Comparison of ENCODE assay signal across 17 cellular contexts in genomic region chr12:120885521-120885920, GRCh38.
"Had no signal": no experiment of that assay in that cellular context is flagged by ENCODE, and none has a peak within 500 bp of the region (broad histone marks: within the 10 kb centered on the region; RNA-seq: fewer than 3 reads in every experiment).

No MANE protein-coding gene starts in this region.

- H3K36me3 ChIP-seq: breast epithelium, lower lobe of right lung, neutrophil, thyroid gland, uterus had no signal

- H3K4me3 ChIP-seq: breast epithelium, lower lobe of right lung, thyroid gland, uterus had no signal

- H3K4me3 Mint-ChIP-seq: activated naive CD4-positive, alpha-beta T cell treated with anti-CD3 and anti-CD28 coated beads for 36 hours had no signal

- H3K9me3 ChIP-seq: breast epithelium, lower lobe of right lung, neutrophil, thyroid gland, uterus had no signal

- H3K27ac ChIP-seq: breast epithelium, lower lobe of right lung, neutrophil, thyroid gland, uterus had no signal

- H3K4me1 ChIP-seq: breast epithelium, uterus had no signal

- DNase-seq: activated CD4-positive, alpha-beta T cell treated with anti-CD3 and anti-CD28 coated beads, Interleukin-2, amount 50 U/mL, for 4 hours; activated CD4-positive, CD25-positive, alpha-beta regulatory T cell treated with anti-CD3 and anti-CD28 coated beads, Interleukin-2, amount 50 U/mL, for 72 hours; activated naive CD4-positive, alpha-beta T cell treated with anti-CD3 and anti-CD28 coated beads for 36 hours; aorta; dermis blood vessel endothelial cell; hippocampal formation; kidney glomerular epithelial cell; lower lobe of right lung; midbrain; posterior cingulate gyrus; stimulated activated CD4-positive, alpha-beta T cell treated with anti-CD3 and anti-CD28 coated beads, Interleukin-15, amount 100 ng/mL, for 24 hours; stimulated activated CD4-positive, alpha-beta T cell treated with anti-CD3 and anti-CD28 coated beads, Interleukin-4, amount 100 ng/mL, for 24 hours; thyroid gland; uterus had no signal

- H3K9me3 Mint-ChIP-seq: activated naive CD4-positive, alpha-beta T cell treated with anti-CD3 and anti-CD28 coated beads for 36 hours; activated T-helper 1 cell treated with anti-CD3 and anti-CD28 coated beads, Interleukin-12 subunit alpha, Interleukin-12 subunit beta, Interleukin-2, Interleukin-4 antibody, amounts not matched to agents 30 ng/mL and 10 ng/mL and 1 ng/mL, durations not matched to agents 14 hours and 24 hours and 36 hours had no signal
